ENCODE assay signal across 31 cellular contexts in genomic region chr1:61753998-61754508, GRCh38. TPM values are rescaled to one million over a fixed set of nuclear protein-coding genes. Genes with fewer than 3 reads are reported as not detected.
DNase-seq lines count a peak whose midpoint lies in the region; ATAC-seq, FAIRE-seq and TF ChIP-seq lines count a peak whose summit lies in the region.
"Had no signal": no experiment of that assay in that cellular context is flagged by ENCODE, and none has a peak within 500 bp of the region (broad histone marks: within the 10 kb centered on the region; RNA-seq: fewer than 3 reads in every experiment).

No MANE protein-coding gene starts in this region.

- intact Hi-C loops in HepG2 (cut with micrococcal nuclease; ENCODE audit: unreplicated experiment) (no loop called here), right lobe of liver (cut with DNase I) (no loop called here)

- no peak overlapping the region for H3K4me2 ChIP-seq in HepG2 (ENCODE audit: low read depth, low read length)
- peak overlapping the region; percentile 22 for H3K4me2 ChIP-seq in keratinocyte (ENCODE audit: control insufficient read depth, extremely low read depth, insufficient read depth, low read depth, low read length)

- peaks cover 12% of the 10 kb centered on the region for H3K4me1 Mint-ChIP-seq in type B pancreatic cell (ENCODE audit: unreplicated experiment)
- H3K4me1 Mint-ChIP-seq in CD8-positive, alpha-beta memory T cell, result peaks cover 4 to 36% (median 25%) of the 10 kb centered on the region in 3 donors

- H3K27ac ChIP-seq in HepG2 (ENCODE audit: extremely low read length, insufficient read depth, low read length) (no peak overlapping the region), right lobe of liver (no peak overlapping the region), RWPE2 (ENCODE audit: poor library complexity, severe bottlenecking) (peak overlapping the region; percentile 66), keratinocyte (ENCODE audit: control insufficient read depth, insufficient read depth, low read length) (peak overlapping the region; percentile 33)
- no peak overlapping the region for H3K27ac ChIP-seq in CD8-positive, alpha-beta memory T cell (ENCODE audit: low read depth, low read length)
- H3K27ac ChIP-seq: gastrocnemius medialis, neutrophil, upper lobe of left lung had no signal

- no peak for TF ChIP-seq RAD21 in HepG2 (CRISPR knock-in tag; IDR thresholded peaks at IDR 0.05)

- no TSS peak for BruUV-seq in HepG2 (replicated peaks; lab: Mats Ljungman, UMichigan)

- in situ Hi-C loops in HepG2 (cut with HindIII; ENCODE audit: extremely low pct_ligation_motif_present, low pct_unique_long_range_greater_than_20kb), result no loop called here

- no peaks in the 10 kb centered on the region for H3K9me3 ChIP-seq in HepG2 (ENCODE audit: low read length)
- H3K9me3 ChIP-seq in right lobe of liver, result no peaks in the 10 kb centered on the region
- H3K9me3 ChIP-seq in RWPE2 (ENCODE audit: severe bottlenecking), result no peaks in the 10 kb centered on the region
- no peaks in the 10 kb centered on the region for H3K9me3 ChIP-seq in keratinocyte (ENCODE audit: control insufficient read depth, low read depth, low read length)
- H3K9me3 ChIP-seq in CD8-positive, alpha-beta memory T cell (ENCODE audit: low read length), result no peaks in the 10 kb centered on the region
- H3K9me3 ChIP-seq: body of pancreas, gastrocnemius medialis, neutrophil, upper lobe of left lung had no signal

- H3K79me2 ChIP-seq in HepG2 (ENCODE audit: insufficient read depth, low read length), result peaks cover 5% of the 10 kb centered on the region
- peaks cover 84% of the 10 kb centered on the region for H3K79me2 ChIP-seq in keratinocyte (ENCODE audit: control insufficient read depth, insufficient read depth, low read length)

- no peaks in the 10 kb centered on the region for H3K9me3 Mint-ChIP-seq in type B pancreatic cell
- no peaks in the 10 kb centered on the region for H3K9me3 Mint-ChIP-seq in CD8-positive, alpha-beta memory T cell
- H3K9me3 Mint-ChIP-seq: naive B cell had no signal

- no peaks in the 10 kb centered on the region for H3K27me3 Mint-ChIP-seq in type B pancreatic cell
- H3K27me3 Mint-ChIP-seq in CD8-positive, alpha-beta memory T cell, result no peaks in the 10 kb centered on the region
- H3K27me3 Mint-ChIP-seq: naive B cell had no signal

- no peak overlapping the region for H3K4me3 Mint-ChIP-seq in type B pancreatic cell
- H3K4me3 Mint-ChIP-seq in CD8-positive, alpha-beta memory T cell, result no peak overlapping the region
- H3K4me3 Mint-ChIP-seq: naive B cell had no signal

- peaks cover 38% of the 10 kb centered on the region for H3K4me1 ChIP-seq in HepG2 (ENCODE audit: insufficient read depth, low read length)
- peaks cover 0 to 6% (median 2%) of the 10 kb centered on the region in 4 donors for H3K4me1 ChIP-seq in right lobe of liver
- H3K4me1 ChIP-seq in RWPE2 (ENCODE audit: insufficient read depth, poor library complexity, severe bottlenecking), result peaks cover 14% of the 10 kb centered on the region
- peaks cover 14% of the 10 kb centered on the region for H3K4me1 ChIP-seq in keratinocyte (ENCODE audit: control insufficient read depth, extremely low read depth, insufficient read depth, low read length)
- H3K4me1 ChIP-seq in CD8-positive, alpha-beta memory T cell (ENCODE audit: insufficient read depth, low read length), result no peaks in the 10 kb centered on the region
- H3K4me1 ChIP-seq: gastrocnemius medialis had no signal

- no peaks in the 10 kb centered on the region for H3K36me3 Mint-ChIP-seq in type B pancreatic cell
- H3K36me3 Mint-ChIP-seq in CD8-positive, alpha-beta memory T cell, result peaks cover 0 to 14% (median 5%) of the 10 kb centered on the region in 3 donors
- H3K36me3 Mint-ChIP-seq: naive B cell had no signal

- H3K9me1 ChIP-seq in keratinocyte (ENCODE audit: control insufficient read depth, extremely low read depth, insufficient read depth, low read length), result no peaks in the 10 kb centered on the region

- H2AFZ ChIP-seq in HepG2 (ENCODE audit: low read length), result no peak overlapping the region
- H2AFZ ChIP-seq in keratinocyte (ENCODE audit: control insufficient read depth, low read length), result no peak overlapping the region

- CTCF ChIA-PET in HepG2 (lab: Yijun Ruan, JAX; ENCODE audit: low intra/inter-chr PET ratio, low total read pairs), result no interaction called here
- CTCF ChIA-PET in CD8-positive, alpha-beta memory T cell (lab: Charles Lee), result interaction anchor here (0.6 kb wide), 1 partner anchor 9 kb away, joined by 3 read pairs; no protein-coding TSS in a partner anchor

- no peaks in the 10 kb centered on the region for H4K20me1 ChIP-seq in HepG2 (ENCODE audit: insufficient read depth, low read length)
- H4K20me1 ChIP-seq in keratinocyte (ENCODE audit: control insufficient read depth, extremely low read depth, insufficient read depth, low read length), result no peaks in the 10 kb centered on the region

- H3K27me3 ChIP-seq in HepG2 (ENCODE audit: control insufficient read depth in 1 of 2, insufficient read depth in 2 of 2, low read length in 2 of 2), result no peaks in the 10 kb centered on the region
- no peaks in the 10 kb centered on the region for H3K27me3 ChIP-seq in right lobe of liver
- no peaks in the 10 kb centered on the region for H3K27me3 ChIP-seq in RWPE2 (ENCODE audit: insufficient read depth, poor library complexity, severe bottlenecking)
- no peaks in the 10 kb centered on the region for H3K27me3 ChIP-seq in keratinocyte (ENCODE audit: control insufficient read depth, extremely low read depth, insufficient read depth, low read length)
- no peaks in the 10 kb centered on the region for H3K27me3 ChIP-seq in CD8-positive, alpha-beta memory T cell (ENCODE audit: insufficient read depth, low read length, poor library complexity, severe bottlenecking)
- H3K27me3 ChIP-seq: body of pancreas, gastrocnemius medialis, neutrophil, upper lobe of left lung had no signal

- dilution Hi-C loops in keratinocyte (cut with MboI; ENCODE audit: extremely low pct_ligation_motif_present, low sequenced_read_pairs), result no loop called here

- no peak for DNase-seq in HepG2 (ENCODE audit: low spot score)
- DNase-seq in right lobe of liver, result no peak
- no peak for DNase-seq in RWPE2 (ENCODE audit: low spot score)
- DNase-seq in keratinocyte (ENCODE audit: low read depth, low spot score), result no peak
- DNase-seq in type B pancreatic cell (ENCODE audit: extremely low spot score, unreplicated experiment), result no peak
- no peak for DNase-seq in CD8-positive, alpha-beta memory T cell
- DNase-seq: activated CD4-positive, alpha-beta T cell treated with anti-CD3 and anti-CD28 coated beads for 1 hour; activated CD8-positive, alpha-beta memory T cell treated with anti-CD3 and anti-CD28 coated beads for 24 hours; activated naive CD4-positive, alpha-beta T cell; activated T-cell treated with anti-CD3 and anti-CD28 coated beads for 4 hours; body of pancreas; cerebellar nuclear complex; gastrocnemius medialis; midbrain; naive B cell; NCI-H1092; NCI-H187; NCI-H2171 treated with DMSO at 0.1 percent for 48 hours; NCI-H524; NK-92 treated with Interleukin-12 subunit alpha and Interleukin-12 subunit beta, amount 100 ng/mL, for 24 hours; posterior cingulate gyrus; right cardiac atrium; SHP77; stimulated activated CD4-positive, alpha-beta T cell treated with anti-CD3 and anti-CD28 coated beads, Interleukin-12 subunit alpha, Interleukin-12 subunit beta, amount 100 ng/mL, for 4 hours; stimulated activated CD4-positive, alpha-beta T cell treated with anti-CD3 and anti-CD28 coated beads, Interleukin-4, amount 100 ng/mL, for 1 hour; substantia nigra; upper lobe of left lung had no signal

- FAIRE-seq in HepG2 (lab: Jason Lieb, UNC), result no peak
- no peak for FAIRE-seq in keratinocyte (lab: Jason Lieb, UNC)
- FAIRE-seq: GM12892 had no signal

- no peak for TF ChIP-seq EP300 in HepG2 (IDR thresholded peaks at IDR 0.05; ENCODE audit: low read depth in 2 of 2, low read length in 2 of 2)
- TF ChIP-seq EP300 in HepG2 (CRISPR knock-in tag; IDR thresholded peaks at IDR 0.05; ENCODE audit: borderline replicate concordance), result no peak

- WGBS in HepG2 (ENCODE audit: low lambda C conversion rate), result 71% methylated on average over 1 of the region's 1 CpG
- 71% methylated on average over 1 of the region's 1 CpG for WGBS in right lobe of liver (ENCODE audit: insufficient coverage, low coverage, low lambda C conversion rate, missing lambda C conversion rate)

- TF ChIP-seq POLR2A in HepG2 (IDR thresholded peaks at IDR 0.05; ENCODE audit: insufficient read depth in 1 of 2, low read depth in 2 of 2, low read length in 2 of 2) (no peak), right lobe of liver (IDR thresholded peaks at IDR 0.05) (no peak)

- POLR2A ChIA-PET in HepG2 (lab: Yijun Ruan, JAX), result no interaction called here
- POLR2A ChIA-PET in CD8-positive, alpha-beta memory T cell (lab: Charles Lee), result no interaction called here

- ATAC-seq in HepG2, result peak; percentile 37; the same call in 1 of the 3 replicates
- ATAC-seq in right lobe of liver, result no peak
- ATAC-seq in RWPE2 (ENCODE audit: low read depth), result peak; percentile 6; the same call in 1 of the 3 replicates
- no peak for ATAC-seq in GM21786 (IDR thresholded peaks at IDR 0.05; ENCODE audit: unreplicated experiment)
- ATAC-seq in GM18520 (IDR thresholded peaks at IDR 0.05; ENCODE audit: unreplicated experiment), result no peak
- ATAC-seq: body of pancreas, gastrocnemius medialis, right cardiac atrium had no signal

- H3K27ac Mint-ChIP-seq in type B pancreatic cell, result peak overlapping the region; percentile 14
- peak overlapping the region in 2 of 8 donors; percentile 4 to 18 for H3K27ac Mint-ChIP-seq in CD8-positive, alpha-beta memory T cell

- TF ChIP-seq CTCF in HepG2 (CRISPR knock-in tag; IDR thresholded peaks at IDR 0.05), result no peak
- TF ChIP-seq CTCF in right lobe of liver (IDR thresholded peaks at IDR 0.05), result no peak
- TF ChIP-seq CTCF in RWPE2 (IDR thresholded peaks at IDR 0.05; ENCODE audit: poor library complexity, severe bottlenecking), result no peak
- no peak for TF ChIP-seq CTCF in keratinocyte (optimal IDR thresholded peaks at IDR 0.05 in 1 of 3, IDR thresholded peaks at IDR 0.05 in 1 of 3, conservative IDR thresholded peaks at IDR 0.05 in 1 of 3; ENCODE audit: extremely low read depth in 1 of 3, insufficient read depth in 2 of 3, low read length in 3 of 3)
- no peak for TF ChIP-seq CTCF in type B pancreatic cell (conservative IDR thresholded peaks at IDR 0.05)

- no peak overlapping the region for H3K9ac ChIP-seq in HepG2 (ENCODE audit: insufficient read depth, low read depth, low read length)
- H3K9ac ChIP-seq in keratinocyte (ENCODE audit: control insufficient read depth, extremely low read depth, insufficient read depth, low read length), result peak overlapping the region; percentile 4

- H3K36me3 ChIP-seq in HepG2 (replicated peaks in 1 of 2; ENCODE audit: control insufficient read depth in 1 of 2, insufficient read depth in 2 of 2, low read length in 2 of 2) (no peaks in the 10 kb centered on the region), right lobe of liver (no peaks in the 10 kb centered on the region), RWPE2 (ENCODE audit: low read depth) (peaks cover 27% of the 10 kb centered on the region), keratinocyte (ENCODE audit: control insufficient read depth in 2 of 2, extremely low read depth in 1 of 2, insufficient read depth in 2 of 2, low read length in 2 of 2) (peaks cover 0 to 6% of the 10 kb centered on the region in 2 experiments)
- H3K36me3 ChIP-seq in CD8-positive, alpha-beta memory T cell (ENCODE audit: insufficient read depth, low read length), result no peaks in the 10 kb centered on the region
- H3K36me3 ChIP-seq: gastrocnemius medialis, neutrophil had no signal

- no peak overlapping the region for H3K4me3 ChIP-seq in HepG2 (replicated peaks in 1 of 3; ENCODE audit: insufficient read depth in 1 of 3, low read depth in 2 of 3, low read length in 3 of 3)
- H3K4me3 ChIP-seq in right lobe of liver, result no peak overlapping the region
- no peak overlapping the region for H3K4me3 ChIP-seq in RWPE2 (ENCODE audit: severe bottlenecking)
- H3K4me3 ChIP-seq in keratinocyte (ENCODE audit: control insufficient read depth in 2 of 3, extremely low read depth in 1 of 3, insufficient read depth in 2 of 3, low read depth in 1 of 3, low read length in 3 of 3), result no peak overlapping the region
- H3K4me3 ChIP-seq in CD8-positive, alpha-beta memory T cell (ENCODE audit: low read length), result no peak overlapping the region
- H3K4me3 ChIP-seq: body of pancreas, gastrocnemius medialis, upper lobe of left lung had no signal

RNA-seq across cellular contexts. Expression of gene PATJ, which starts 11.8 kb away (rescaled TPM):
- total RNA-seq in HepG2 (2016; rRNA removed; fragmentation: Illumina TruSeq; extraction: Trizol) (16.8 and 18.0 TPM in 2 replicates), right lobe of liver (10 to 100 TPM; 19.0 to 49.0 (median 26.7) TPM), type B pancreatic cell (ENCODE audit: low replicate concordance) (39.4 and 83.1 TPM in 2 replicates)
- 4.5 and 6.0 TPM in 2 replicates for total RNA-seq in HepG2 (2016; cell fraction: cytosol; rRNA removed; fragmentation: Illumina TruSeq; extraction: Trizol; ENCODE audit: low read depth)
- total RNA-seq in HepG2 (2016; cell fraction: insoluble cytoplasmic fraction; rRNA removed; fragmentation: Illumina TruSeq; extraction: Trizol), result 14.4 and 17.4 TPM in 2 replicates
- 8.1 and 8.2 TPM in 2 replicates for total RNA-seq in HepG2 (2016; cell fraction: membrane; rRNA removed; fragmentation: Illumina TruSeq; extraction: Trizol)
- total RNA-seq in HepG2 (2016; cell fraction: nucleus; rRNA removed; fragmentation: Illumina TruSeq; extraction: Trizol), result 34.5 and 41.0 TPM in 2 replicates
- polyA plus RNA-seq in HepG2 (2011; rRNA removed) (6.2 and 6.4 TPM in 2 replicates), keratinocyte (19.7 to 28.1 TPM (median 24.1 TPM) in 3 replicates)
- 2.5 and 3.6 TPM in 2 replicates for polyA plus RNA-seq in HepG2 (2011; cell fraction: cytosol; rRNA removed)
- 5.8 and 9.0 TPM in 2 replicates for polyA plus RNA-seq in HepG2 (2011; cell fraction: nucleus; rRNA removed)
- 9.2 and 10.9 TPM in 2 replicates for polyA plus RNA-seq in HepG2 (2012)
- 0.66 and 1.0 TPM in 2 replicates for polyA plus RNA-seq in HepG2 (2016; cell fraction: cytosol; fragmentation: Illumina TruSeq; extraction: Trizol; ENCODE audit: low read depth)
- polyA plus RNA-seq in HepG2 (2016; cell fraction: insoluble cytoplasmic fraction; fragmentation: Illumina TruSeq; extraction: Trizol; ENCODE audit: low read depth), result 5.1 and 6.6 TPM in 2 replicates
- 0.99 and 1.1 TPM in 2 replicates for polyA plus RNA-seq in HepG2 (2016; cell fraction: membrane; fragmentation: Illumina TruSeq; extraction: Trizol; ENCODE audit: low read depth)
- polyA plus RNA-seq in HepG2 (2016; cell fraction: nucleus; fragmentation: Illumina TruSeq; extraction: Trizol; ENCODE audit: insufficient read depth, low read depth), result 10.4 and 13.2 TPM in 2 replicates
- 17.4 and 19.3 TPM in 2 replicates for polyA minus RNA-seq in HepG2 (2011; rRNA and poly(A)+ RNA removed; ENCODE audit: low replicate concordance)
- 11.3 and 16.1 TPM in 2 replicates for polyA minus RNA-seq in HepG2 (2011; cell fraction: cytosol; rRNA and poly(A)+ RNA removed)
- polyA minus RNA-seq in HepG2 (2011; cell fraction: nucleus; rRNA and poly(A)+ RNA removed), result 97.9 and 115 TPM in 2 replicates
- 87.9 TPM for polyA plus RNA-seq in keratinocyte (2011; ENCODE audit: low read depth)
- polyA plus RNA-seq in keratinocyte (2011; cell fraction: cytosol; rRNA removed), result 10.2 and 16.4 TPM in 2 replicates
- polyA plus RNA-seq in keratinocyte (2011; cell fraction: nucleus; rRNA removed), result 49.3 and 55.9 TPM in 2 replicates
- polyA plus RNA-seq in keratinocyte (2012; ENCODE audit: low replicate concordance), result 24.8 and 25.1 TPM in 2 replicates
- 14.8 to 126 TPM (median 57.2 TPM) in 3 replicates for polyA minus RNA-seq in keratinocyte
- 20.7 TPM for polyA minus RNA-seq in keratinocyte (2011; cell fraction: cytosol; rRNA and poly(A)+ RNA removed)
- 109 and 227 TPM in 2 replicates for polyA minus RNA-seq in keratinocyte (2011; cell fraction: nucleus; rRNA and poly(A)+ RNA removed)
- total RNA-seq in CD8-positive, alpha-beta memory T cell, result 10 to 100 TPM in 1 of 2 experiments, 1 to 10 TPM in 1; 9.8 to 10.3 TPM
- polyA plus RNA-seq in CD8-positive, alpha-beta memory T cell, result 24.4 TPM

RNA-seq across cellular contexts. Expression of gene TM2D1, which starts 29.1 kb away (rescaled TPM):
- total RNA-seq in HepG2 (2016; rRNA removed; fragmentation: Illumina TruSeq; extraction: Trizol) (13.6 and 26.6 TPM in 2 replicates), right lobe of liver (10 to 100 TPM; 15.0 to 24.5 (median 20.3) TPM), type B pancreatic cell (ENCODE audit: low replicate concordance) (36.7 and 37.1 TPM in 2 replicates)
- total RNA-seq in HepG2 (2016; cell fraction: cytosol; rRNA removed; fragmentation: Illumina TruSeq; extraction: Trizol; ENCODE audit: low read depth), result 7.2 and 10.4 TPM in 2 replicates
- total RNA-seq in HepG2 (2016; cell fraction: insoluble cytoplasmic fraction; rRNA removed; fragmentation: Illumina TruSeq; extraction: Trizol), result 13.0 and 24.5 TPM in 2 replicates
- 11.2 and 11.3 TPM in 2 replicates for total RNA-seq in HepG2 (2016; cell fraction: membrane; rRNA removed; fragmentation: Illumina TruSeq; extraction: Trizol)
- 38.4 and 39.9 TPM in 2 replicates for total RNA-seq in HepG2 (2016; cell fraction: nucleus; rRNA removed; fragmentation: Illumina TruSeq; extraction: Trizol)
- polyA plus RNA-seq in HepG2 (2011; rRNA removed) (49.0 and 49.2 TPM in 2 replicates), keratinocyte (51.1 to 70.2 TPM (median 51.5 TPM) in 3 replicates)
- 30.3 and 42.8 TPM in 2 replicates for polyA plus RNA-seq in HepG2 (2011; cell fraction: cytosol; rRNA removed)
- 27.1 and 36.2 TPM in 2 replicates for polyA plus RNA-seq in HepG2 (2011; cell fraction: nucleus; rRNA removed)
- 39.0 and 47.2 TPM in 2 replicates for polyA plus RNA-seq in HepG2 (2012)
- polyA plus RNA-seq in HepG2 (2016; cell fraction: cytosol; fragmentation: Illumina TruSeq; extraction: Trizol; ENCODE audit: low read depth), result 6.5 and 7.6 TPM in 2 replicates
- polyA plus RNA-seq in HepG2 (2016; cell fraction: insoluble cytoplasmic fraction; fragmentation: Illumina TruSeq; extraction: Trizol; ENCODE audit: low read depth), result 12.9 and 14.8 TPM in 2 replicates
- 7.5 and 9.9 TPM in 2 replicates for polyA plus RNA-seq in HepG2 (2016; cell fraction: membrane; fragmentation: Illumina TruSeq; extraction: Trizol; ENCODE audit: low read depth)
- 35.0 and 43.3 TPM in 2 replicates for polyA plus RNA-seq in HepG2 (2016; cell fraction: nucleus; fragmentation: Illumina TruSeq; extraction: Trizol; ENCODE audit: insufficient read depth, low read depth)
- polyA minus RNA-seq in HepG2 (2011; rRNA and poly(A)+ RNA removed; ENCODE audit: low replicate concordance), result 14.3 and 21.4 TPM in 2 replicates
- 21.5 and 25.8 TPM in 2 replicates for polyA minus RNA-seq in HepG2 (2011; cell fraction: cytosol; rRNA and poly(A)+ RNA removed)
- 70.6 and 76.6 TPM in 2 replicates for polyA minus RNA-seq in HepG2 (2011; cell fraction: nucleus; rRNA and poly(A)+ RNA removed)
- 20.4 TPM for polyA plus RNA-seq in keratinocyte (2011; ENCODE audit: low read depth)
- polyA plus RNA-seq in keratinocyte (2011; cell fraction: cytosol; rRNA removed), result 40.6 and 62.4 TPM in 2 replicates
- 66.3 and 80.3 TPM in 2 replicates for polyA plus RNA-seq in keratinocyte (2011; cell fraction: nucleus; rRNA removed)
- 40.8 and 43.9 TPM in 2 replicates for polyA plus RNA-seq in keratinocyte (2012; ENCODE audit: low replicate concordance)
- 6.4 to 24.6 TPM (median 19.3 TPM) in 3 replicates for polyA minus RNA-seq in keratinocyte
- polyA minus RNA-seq in keratinocyte (2011; cell fraction: cytosol; rRNA and poly(A)+ RNA removed), result 33.0 TPM
- 31.9 and 47.5 TPM in 2 replicates for polyA minus RNA-seq in keratinocyte (2011; cell fraction: nucleus; rRNA and poly(A)+ RNA removed)
- total RNA-seq in CD8-positive, alpha-beta memory T cell, result 10 to 100 TPM; 30.1 to 32.5 TPM
- 37.1 TPM for polyA plus RNA-seq in CD8-positive, alpha-beta memory T cell

Comparison
In these comparisons a context has a peak if more than half of its experiments do, and no peak if none do; other contexts are left out.
1. ATAC-seq: peak in HepG2 (single experiment) and RWPE2 (single experiment); none in right lobe of liver (0 of 4), GM21786 (single experiment) and GM18520 (single experiment).
2. H3K27ac ChIP-seq: peak in RWPE2 (single experiment) and keratinocyte (single experiment); none in HepG2 (single experiment), right lobe of liver (0 of 3) and CD8-positive, alpha-beta memory T cell (single experiment).